22 cellular contexts compared by ENCODE assay signal in genomic region chr10:24341897-24342296, GRCh38.
DNase-seq lines count a peak whose midpoint lies in the region; ATAC-seq and TF ChIP-seq lines count a peak whose summit lies in the region.
"Had no signal": no experiment of that assay in that cellular context is flagged by ENCODE, and none has a peak within 500 bp of the region (broad histone marks: within the 10 kb centered on the region; RNA-seq: fewer than 3 reads in every experiment).

No MANE protein-coding gene starts in this region.

- H3K9me3 ChIP-seq in A673 (ENCODE audit: low read depth, low read length, poor library complexity, severe bottlenecking) = no peaks in the 10 kb centered on the region
- H3K9me3 ChIP-seq in esophagus muscularis mucosa = no peaks in the 10 kb centered on the region
- no peaks in the 10 kb centered on the region for H3K9me3 ChIP-seq in psoas muscle
- H3K9me3 ChIP-seq: A549, BLaER1, MG63 had no signal

- no peak for TF ChIP-seq POLR2A in esophagus muscularis mucosa (IDR thresholded peaks at IDR 0.05; ENCODE audit: low read depth)

- H3K36me3 ChIP-seq in A673 (ENCODE audit: insufficient read depth, low read length, poor library complexity, severe bottlenecking) = no peaks in the 10 kb centered on the region
- H3K36me3 ChIP-seq in esophagus muscularis mucosa = no peaks in the 10 kb centered on the region
- no peaks in the 10 kb centered on the region for H3K36me3 ChIP-seq in psoas muscle (ENCODE audit: insufficient read depth in 1 of 2, low read depth in 1 of 2)
- H3K36me3 ChIP-seq: BLaER1, MG63 had no signal

- H3K4me3 ChIP-seq in A673 (ENCODE audit: low read depth, low read length, poor library complexity, severe bottlenecking) (no peak overlapping the region), esophagus muscularis mucosa (no peak overlapping the region), psoas muscle (no peak overlapping the region)
- H3K4me3 ChIP-seq: A549, BLaER1, MG63 had no signal

- 75% methylated on average over 2 of the region's 2 CpGs for WGBS in esophagus muscularis mucosa
- 41 to 56% (median 50%) methylated on average over 2 of the region's 2 CpGs for WGBS in psoas muscle, 3 donors

- peaks cover 74% of the 10 kb centered on the region for H3K4me1 ChIP-seq in A673 (ENCODE audit: insufficient read depth, low read length, poor library complexity, severe bottlenecking)
- H3K4me1 ChIP-seq in esophagus muscularis mucosa = peaks cover 28 to 34% (median 31%) of the 10 kb centered on the region in 4 donors
- peaks cover 56% of the 10 kb centered on the region for H3K4me1 ChIP-seq in psoas muscle
- H3K4me1 ChIP-seq: A549 had no signal

- no peak for TF ChIP-seq CTCF in A673 (conservative IDR thresholded peaks at IDR 0.05; ENCODE audit: low read depth, low read length)
- no peak for TF ChIP-seq CTCF in HFFc6 (IDR thresholded peaks at IDR 0.05)
- no peak for TF ChIP-seq CTCF in esophagus muscularis mucosa (IDR thresholded peaks at IDR 0.05)
- no peak for TF ChIP-seq CTCF in psoas muscle (IDR thresholded peaks at IDR 0.05)

- H3K4me1 Mint-ChIP-seq in HFFc6 (ENCODE audit: low read depth) = peaks cover 43% of the 10 kb centered on the region

- ATAC-seq in psoas muscle = peak in 3 of 4 donors; percentile 40 to 71 (median 63)
- ATAC-seq in GM21786 (IDR thresholded peaks at IDR 0.05; ENCODE audit: unreplicated experiment) = no peak
- no peak for ATAC-seq in GM18861 (IDR thresholded peaks at IDR 0.05; ENCODE audit: unreplicated experiment)
- ATAC-seq: A549; CD8-positive, alpha-beta T cell; SK-N-SH treated with all-trans-retinoic acid at 6 μM for 48 hours had no signal

- H3K27me3 ChIP-seq in A673 (replicated peaks; ENCODE audit: insufficient read depth, low read depth, low read length, poor library complexity) (no peaks in the 10 kb centered on the region), esophagus muscularis mucosa (no peaks in the 10 kb centered on the region), psoas muscle (ENCODE audit: insufficient read depth in 3 of 3, low read length in 2 of 3) (no peaks in the 10 kb centered on the region)
- H3K27me3 ChIP-seq: BLaER1, MG63 had no signal

- POLR2A ChIA-PET in A673 (lab: Charles Lee; ENCODE audit: low non-redundant PET) = no interaction called here

- no peaks in the 10 kb centered on the region for H3K36me3 Mint-ChIP-seq in HFFc6 (ENCODE audit: low read depth)
- H3K36me3 Mint-ChIP-seq: CD8-positive, alpha-beta T cell; IgD-negative memory B cell had no signal

- H3K9me3 Mint-ChIP-seq in HFFc6 = no peaks in the 10 kb centered on the region
- H3K9me3 Mint-ChIP-seq: CD8-positive, alpha-beta T cell had no signal

- H3K27ac Mint-ChIP-seq in HFFc6 = peak overlapping the region; percentile 33; the same call in 1 of the 2 replicates
- H3K27ac Mint-ChIP-seq: CD8-positive, alpha-beta T cell; IgD-negative memory B cell had no signal

- BruUV-seq in A673 (replicated peaks; lab: Mats Ljungman, UMichigan) = no TSS peak

- H3K4me3 Mint-ChIP-seq in HFFc6 = no peak overlapping the region
- H3K4me3 Mint-ChIP-seq: CD8-positive, alpha-beta T cell; IgD-negative memory B cell had no signal

- H3K27ac ChIP-seq in A673 (ENCODE audit: low read depth, low read length, poor library complexity, severe bottlenecking) = peak overlapping the region; percentile 84
- H3K27ac ChIP-seq in esophagus muscularis mucosa (replicated peaks in 1 of 4) = peak overlapping the region in 1 of 4 donors; percentile 9
- H3K27ac ChIP-seq in psoas muscle = peak overlapping the region; percentile 76
- H3K27ac ChIP-seq: A549, BLaER1, HL-60 had no signal

- no peak for DNase-seq in A673 (ENCODE audit: low spot score)
- no peak for DNase-seq in HFFc6
- DNase-seq in esophagus muscularis mucosa (ENCODE audit: extremely low spot score) = peak; percentile 57
- DNase-seq in psoas muscle = no peak
- no peak for DNase-seq in C1 segment of cervical spinal cord (lab: John Stamatoyannopoulos, UW)
- DNase-seq: Calu3; CD8-positive, alpha-beta T cell; Karpas-422; MG63; NCI-H1092; NCI-H146; NCI-H2107; NCI-H510A treated with DMSO at 0.1 percent for 48 hours; NCI-H774; SHP77 treated with DMSO at 0.1 percent for 48 hours had no signal

- TF ChIP-seq EP300 in esophagus muscularis mucosa (IDR thresholded peaks at IDR 0.05) = no peak

- CTCF ChIA-PET in A673 (lab: Charles Lee) = no interaction called here

- no peaks in the 10 kb centered on the region; the same call in 1 of the 2 replicates for H3K27me3 Mint-ChIP-seq in HFFc6 (ENCODE audit: insufficient read depth)
- H3K27me3 Mint-ChIP-seq: IgD-negative memory B cell had no signal

- intact Hi-C loops in A673 (cut with micrococcal nuclease; ENCODE audit: unreplicated experiment) = no loop called here
- intact Hi-C loops in esophagus muscularis mucosa (cut with DNase I) = no loop called here
- intact Hi-C loops in psoas muscle (cut with DNase I) = no loop called here

Comparison
In these comparisons a context has a peak if more than half of its experiments do, and no peak if none do; other contexts are left out.
1. ATAC-seq: peak in psoas muscle (3 of 4); none in GM21786 (single experiment) and GM18861 (single experiment).